19 cellular contexts compared by ENCODE assay signal in the genomic region with DNA sequence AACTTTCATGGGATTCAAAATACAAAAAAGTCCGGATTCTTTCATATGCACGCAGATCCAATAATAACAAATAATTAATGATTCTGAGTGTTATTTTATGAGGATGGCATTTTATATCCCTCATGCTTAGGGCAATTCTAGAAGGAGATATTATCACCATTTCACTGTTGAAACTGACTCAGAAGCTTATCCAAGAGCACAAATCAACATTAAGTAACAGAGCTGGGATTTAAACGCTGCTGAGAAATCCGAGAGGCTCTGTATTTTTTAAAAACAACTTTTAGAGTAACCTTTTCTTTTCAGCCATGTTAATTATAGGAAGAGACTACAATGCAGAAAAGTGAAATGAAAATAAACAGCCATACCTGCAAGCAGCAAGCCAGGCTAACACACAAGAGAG. TPM values are rescaled to one million over a fixed set of nuclear protein-coding genes. Genes with fewer than 3 reads are reported as not detected.
DNase-seq lines count a peak whose midpoint lies in the region; ATAC-seq, FAIRE-seq and TF ChIP-seq lines count a peak whose summit lies in the region.
"Had no signal": no experiment of that assay in that cellular context is flagged by ENCODE, and none has a peak within 500 bp of the region (broad histone marks: within the 10 kb centered on the region; RNA-seq: fewer than 3 reads in every experiment).

No MANE protein-coding gene starts in this region.

- H3K36me3 Mint-ChIP-seq in HFFc6 (ENCODE audit: low read depth): no peaks in the 10 kb centered on the region
- H3K36me3 Mint-ChIP-seq: CD14-positive monocyte had no signal

- no CpG with 5 or more reads among the region's 4 CpGs for WGBS in trophoblast cell (ENCODE audit: extremely low coverage, insufficient coverage, insufficient read length)

- TF ChIP-seq CTCF in HFFc6 (IDR thresholded peaks at IDR 0.05): no peak

- H3K4ac ChIP-seq in trophoblast cell (ENCODE audit: low read depth, low read length): no peak overlapping the region

- H3K14ac ChIP-seq in trophoblast cell (ENCODE audit: low read length): no peak overlapping the region

- H4K12ac ChIP-seq in trophoblast cell (ENCODE audit: low read depth, low read length): no peak overlapping the region

- H2AFZ ChIP-seq in trophoblast cell (ENCODE audit: insufficient read depth, low read length, poor library complexity): no peak overlapping the region
- H2AFZ ChIP-seq: GM23248 had no signal

- peaks cover 2% of the 10 kb centered on the region for H3K79me1 ChIP-seq in trophoblast cell (ENCODE audit: low read length)

- no peak overlapping the region for H3K4me3 ChIP-seq in adipocyte (ENCODE audit: low read length)
- no peak overlapping the region for H3K4me3 ChIP-seq in trophoblast cell (ENCODE audit: low read depth, low read length)
- H3K4me3 ChIP-seq: GM23248, HAP-1 had no signal

- no peak overlapping the region for H3K23ac ChIP-seq in trophoblast cell (ENCODE audit: low read length)

- DNase-seq in HFFc6: no peak
- DNase-seq in adipocyte (ENCODE audit: low read depth): peak; percentile 56
- DNase-seq in iris pigment epithelial cell (ENCODE audit: low read depth): peak; percentile 33
- DNase-seq in trophoblast cell: peak in 1 of 2 donors; percentile 28
- no peak for DNase-seq in hypothalamus (lab: John Stamatoyannopoulos, UW)
- DNase-seq in frontal cortex (ENCODE audit: low spot score in 2 of 2): no peak
- DNase-seq: AML-193, GF-D8, GM23248, NCI-H1417 treated with DMSO at 0.1 percent for 48 hours, NCI-H187 treated with DMSO at 0.1 percent for 48 hours, NCI-H2227 treated with DMSO at 0.1 percent for 48 hours, NCI-H524, PC-3 had no signal

- H2BK12ac ChIP-seq in trophoblast cell (ENCODE audit: low read length): no peak overlapping the region

- H3K9me3 ChIP-seq in adipocyte (ENCODE audit: control insufficient read depth, low read length): no peaks in the 10 kb centered on the region
- H3K9me3 ChIP-seq in trophoblast cell (ENCODE audit: insufficient read depth, low read depth, low read length): peaks cover 5% of the 10 kb centered on the region
- H3K9me3 ChIP-seq: HAP-1 had no signal

- peak overlapping the region; percentile 36 for H2BK120ac ChIP-seq in trophoblast cell (ENCODE audit: insufficient read depth, low read length, poor library complexity)

- peaks cover 2% of the 10 kb centered on the region for H3K79me2 ChIP-seq in trophoblast cell (ENCODE audit: control insufficient read depth, insufficient read depth, low read length, poor library complexity)

- H3K27me3 ChIP-seq in adipocyte (replicated peaks; ENCODE audit: control insufficient read depth, insufficient read depth, low read length) (no peaks in the 10 kb centered on the region), trophoblast cell (ENCODE audit: insufficient read depth, low read length) (no peaks in the 10 kb centered on the region)

- H3K9me3 Mint-ChIP-seq in HFFc6: no peaks in the 10 kb centered on the region

- H3K4me1 ChIP-seq in adipocyte (ENCODE audit: control insufficient read depth, insufficient read depth, low read length): peaks cover 7% of the 10 kb centered on the region
- H3K4me1 ChIP-seq in trophoblast cell (ENCODE audit: control insufficient read depth in 1 of 2, insufficient read depth in 2 of 2, low read length in 2 of 2): peaks cover 4 to 8% of the 10 kb centered on the region in 2 experiments
- H3K4me1 ChIP-seq: HAP-1 had no signal

- peak overlapping the region; percentile 37 for H2BK5ac ChIP-seq in trophoblast cell (ENCODE audit: low read depth, low read length, poor library complexity)

- no peak for ATAC-seq in GM19467 (IDR thresholded peaks at IDR 0.05; ENCODE audit: unreplicated experiment)
- no peak for ATAC-seq in GM19324 (IDR thresholded peaks at IDR 0.05; ENCODE audit: low FRiP score, unreplicated experiment)
- ATAC-seq: PC-3 had no signal

- no peak overlapping the region for H3K9ac ChIP-seq in adipocyte (ENCODE audit: low read length)
- H3K9ac ChIP-seq in trophoblast cell (ENCODE audit: low read length): no peak overlapping the region
- H3K9ac ChIP-seq: GM23248, KMS-11 had no signal

- peaks cover 13% of the 10 kb centered on the region for H3K4me1 Mint-ChIP-seq in HFFc6 (ENCODE audit: low read depth)

- no peak for FAIRE-seq in frontal cortex (lab: Jason Lieb, UNC)

- H3K27ac ChIP-seq in trophoblast cell (ENCODE audit: low read depth, low read length): peak overlapping the region; percentile 84
- H3K27ac ChIP-seq: GM23248, KMS-11 had no signal

- peak overlapping the region; percentile 13 for H3K4me3 Mint-ChIP-seq in HFFc6
- H3K4me3 Mint-ChIP-seq: CD14-positive monocyte had no signal

- H3K27ac Mint-ChIP-seq in HFFc6: peak overlapping the region; percentile 2; the same call in 1 of the 2 replicates
- H3K27ac Mint-ChIP-seq: CD14-positive monocyte had no signal

- H4K8ac ChIP-seq in trophoblast cell (ENCODE audit: low read depth, low read length): no peak overlapping the region

- H3K18ac ChIP-seq in trophoblast cell (ENCODE audit: low read length): no peak overlapping the region

- no peak overlapping the region for H4K91ac ChIP-seq in trophoblast cell (ENCODE audit: low read depth, low read length)

- peak overlapping the region; percentile 44 for H3K4me2 ChIP-seq in trophoblast cell (ENCODE audit: low read length)
- H3K4me2 ChIP-seq: KMS-11 had no signal

- H2AK5ac ChIP-seq in trophoblast cell (ENCODE audit: low read length): no peak overlapping the region

- H3K36me3 ChIP-seq in adipocyte (ENCODE audit: control insufficient read depth, insufficient read depth, low read length, severe bottlenecking) (no peaks in the 10 kb centered on the region), trophoblast cell (ENCODE audit: control insufficient read depth in 1 of 2, insufficient read depth in 2 of 2, low read length in 2 of 2) (no peaks in the 10 kb centered on the region)
- H3K36me3 ChIP-seq: HAP-1 had no signal

- H3K27me3 Mint-ChIP-seq in HFFc6 (ENCODE audit: insufficient read depth): peaks cover 23% of the 10 kb centered on the region

RNA-seq across cellular contexts. Expression of gene ATP7B, which starts 30.3 kb away (rescaled TPM):
- 1 to 10 TPM in 4 of 6 experiments, under 1 TPM in 2; 0.81 to 4.8 (median 1.1) TPM for total RNA-seq in HFFc6 (2021; fragmentation: NEBNext Ultra II Directional; extraction: Animal tissue kit (Norgen Biotek cat#: 25700))
- polyA plus RNA-seq in trophoblast cell (2013): 10.4 and 10.5 TPM in 2 replicates
- 7.3 TPM for total RNA-seq in frontal cortex

RNA-seq across cellular contexts. Expression of gene ALG11, which starts 31.3 kb away (rescaled TPM):
- total RNA-seq in HFFc6 (2021; fragmentation: NEBNext Ultra II Directional; extraction: Animal tissue kit (Norgen Biotek cat#: 25700)): 10 to 100 TPM; 37.1 to 45.2 (median 41.0) TPM
- polyA plus RNA-seq in trophoblast cell (2013): 14.5 and 15.6 TPM in 2 replicates
- total RNA-seq in frontal cortex: 20.8 TPM

RNA-seq across cellular contexts. Expression of gene UTP14C, which starts 43.6 kb away (rescaled TPM):
- total RNA-seq in HFFc6 (2021; fragmentation: NEBNext Ultra II Directional; extraction: Animal tissue kit (Norgen Biotek cat#: 25700)): 10 to 100 TPM; 14.9 to 20.3 (median 17.5) TPM
- polyA plus RNA-seq in trophoblast cell (2013): 10.5 and 10.7 TPM in 2 replicates
- 22.8 TPM for total RNA-seq in frontal cortex

Comparison
In these comparisons a context has a peak if more than half of its experiments do, and no peak if none do; other contexts are left out.
1. DNase-seq: peak in adipocyte (single experiment) and iris pigment epithelial cell (single experiment); none in HFFc6 (single experiment), hypothalamus (0 of 51) and frontal cortex (0 of 2).